In genomic region chr17:15408803-15409202, GRCh38 we compare ENCODE assay signal across 16 cellular contexts. TPM values are rescaled to one million over a fixed set of nuclear protein-coding genes. Genes with fewer than 3 reads are reported as not detected.
DNase-seq lines count a peak whose midpoint lies in the region; ATAC-seq and TF ChIP-seq lines count a peak whose summit lies in the region.
"Had no signal": no experiment of that assay in that cellular context is flagged by ENCODE, and none has a peak within 500 bp of the region (broad histone marks: within the 10 kb centered on the region; RNA-seq: fewer than 3 reads in every experiment).

No MANE protein-coding gene starts in this region.

- ATAC-seq in thoracic aorta (ENCODE audit: insufficient number of reproducible peaks, low FRiP score, low read depth) (no peak), T-helper 17 cell (no peak)

- no peaks in the 10 kb centered on the region for H3K36me3 ChIP-seq in mesenchymal stem cell (ENCODE audit: control insufficient read depth in 1 of 2, insufficient read depth in 2 of 2, low read depth in 1 of 2, low read length in 2 of 2)
- H3K36me3 ChIP-seq in thoracic aorta, result no peaks in the 10 kb centered on the region

- H4K91ac ChIP-seq in mesenchymal stem cell (ENCODE audit: low read length), result peak overlapping the region; percentile 11

- POLR2A ChIA-PET in MCF 10A (lab: Yijun Ruan, JAX), result interaction anchor here (0.7 kb wide), 1 partner anchor 253 kb away, joined by 3 read pairs; no protein-coding TSS in a partner anchor

- peak overlapping the region in 1 of 2 experiments; percentile 59 for H2BK12ac ChIP-seq in mesenchymal stem cell (ENCODE audit: low read length in 2 of 2)

- H3K4me1 ChIP-seq in mesenchymal stem cell (ENCODE audit: control insufficient read depth, insufficient read depth, low read depth, low read length), result peaks cover 11% of the 10 kb centered on the region
- peaks cover 16 to 39% of the 10 kb centered on the region in 2 donors for H3K4me1 ChIP-seq in thoracic aorta (ENCODE audit: control insufficient read depth in 1 of 2, low read depth in 2 of 2)

- TF ChIP-seq CTCF in LNCaP clone FGC (IDR thresholded peaks at IDR 0.05; ENCODE audit: control insufficient read depth, extremely low read depth, insufficient read depth) (peak; percentile 42), MCF 10A (IDR thresholded peaks at IDR 0.05; ENCODE audit: unreplicated experiment) (no peak), thoracic aorta (IDR thresholded peaks at IDR 0.05) (no peak)

- peak overlapping the region; percentile 73 for H2BK15ac ChIP-seq in mesenchymal stem cell (ENCODE audit: low read depth, poor library complexity, severe bottlenecking)

- BruUV-seq in MCF 10A (replicated peaks; lab: Mats Ljungman, UMichigan), result no TSS peak

- CTCF ChIA-PET in MCF 10A (lab: Yijun Ruan, JAX), result interaction anchor here (0.6 to 1.8 kb wide), 5 partner anchors 9 to 151 kb away, joined by 3 to 7 read pairs (median 4); no protein-coding TSS in a partner anchor

- H3K27ac ChIP-seq in mesenchymal stem cell (ENCODE audit: low read length, poor library complexity, severe bottlenecking), result no peak overlapping the region
- peak overlapping the region; percentile 54 to 71 for H3K27ac ChIP-seq in thoracic aorta

- WGBS in mesenchymal stem cell, result 98% methylated on average over 3 of the region's 3 CpGs

- peak overlapping the region; percentile 85 for H2AK5ac ChIP-seq in mesenchymal stem cell (ENCODE audit: low read length, severe bottlenecking)

- intact Hi-C loops in MCF 10A (cut with micrococcal nuclease), result loop anchor here (1.0 kb wide), 1 partner anchor 149 kb away; no protein-coding TSS in a partner anchor

- H3K18ac ChIP-seq in mesenchymal stem cell (ENCODE audit: low read depth in 1 of 2, low read length in 2 of 2), result peak overlapping the region in 1 of 2 experiments; percentile 46

- H3K9me3 ChIP-seq in mesenchymal stem cell (ENCODE audit: control insufficient read depth, low read length), result no peaks in the 10 kb centered on the region
- no peaks in the 10 kb centered on the region for H3K9me3 ChIP-seq in thoracic aorta
- H3K9me3 ChIP-seq in T-helper 17 cell (ENCODE audit: control insufficient read depth, low read length, poor library complexity, severe bottlenecking), result no peaks in the 10 kb centered on the region

- H3K27ac Mint-ChIP-seq in MCF 10A (ENCODE audit: low read depth, unreplicated experiment) (no peak overlapping the region), T-helper 17 cell (no peak overlapping the region)
- H3K27ac Mint-ChIP-seq: CD14-positive monocyte, progenitor cell of endocrine pancreas had no signal

- no peaks in the 10 kb centered on the region for H3K27me3 ChIP-seq in mesenchymal stem cell (ENCODE audit: control insufficient read depth in 1 of 2, insufficient read depth in 1 of 2, low read length in 2 of 2)
- H3K27me3 ChIP-seq in thoracic aorta (replicated peaks; ENCODE audit: insufficient read depth), result no peaks in the 10 kb centered on the region

- H3K23ac ChIP-seq in mesenchymal stem cell (ENCODE audit: low read length in 2 of 2), result no peak overlapping the region

- H2BK5ac ChIP-seq in mesenchymal stem cell (ENCODE audit: low read depth, low read length, poor library complexity, severe bottlenecking), result no peak overlapping the region

- H3K4me3 Mint-ChIP-seq in MCF 10A (ENCODE audit: unreplicated experiment) (no peak overlapping the region), T-helper 17 cell (no peak overlapping the region)
- H3K4me3 Mint-ChIP-seq: CD14-positive monocyte had no signal

- peaks cover 19% of the 10 kb centered on the region for H3K4me1 Mint-ChIP-seq in MCF 10A (ENCODE audit: insufficient read depth, unreplicated experiment)
- peaks cover 4% of the 10 kb centered on the region for H3K4me1 Mint-ChIP-seq in T-helper 17 cell

- no peaks in the 10 kb centered on the region for H3K9me3 Mint-ChIP-seq in MCF 10A (ENCODE audit: unreplicated experiment)

- H3K14ac ChIP-seq in mesenchymal stem cell (ENCODE audit: low read length in 2 of 2), result no peak overlapping the region

- H4K8ac ChIP-seq in mesenchymal stem cell (ENCODE audit: low read length), result peak overlapping the region; percentile 12

- peak overlapping the region; percentile 88 for H3K9ac ChIP-seq in mesenchymal stem cell (ENCODE audit: low read length)

- H3K36me3 Mint-ChIP-seq in MCF 10A (ENCODE audit: insufficient read depth, unreplicated experiment) (no peaks in the 10 kb centered on the region), T-helper 17 cell (ENCODE audit: low read depth) (no peaks in the 10 kb centered on the region)
- H3K36me3 Mint-ChIP-seq: CD14-positive monocyte had no signal

- peak overlapping the region; percentile 54 for H2BK120ac ChIP-seq in mesenchymal stem cell (ENCODE audit: low read depth, low read length)

- H3K79me1 ChIP-seq in mesenchymal stem cell (replicated peaks; ENCODE audit: low read length, poor library complexity, severe bottlenecking), result no peaks in the 10 kb centered on the region

- H3K27me3 Mint-ChIP-seq in MCF 10A (ENCODE audit: insufficient read depth, unreplicated experiment) (no peaks in the 10 kb centered on the region), T-helper 17 cell (peaks cover 8% of the 10 kb centered on the region)

- H3K4me2 ChIP-seq in mesenchymal stem cell (ENCODE audit: low read length, poor library complexity, severe bottlenecking), result no peak overlapping the region

- H3K4me3 ChIP-seq in LNCaP clone FGC (ENCODE audit: low read depth, low read length), result no peak overlapping the region
- peak overlapping the region in 1 of 2 experiments; percentile 71 for H3K4me3 ChIP-seq in mesenchymal stem cell (ENCODE audit: insufficient read depth in 1 of 2, low read depth in 1 of 2, low read length in 2 of 2)
- no peak overlapping the region for H3K4me3 ChIP-seq in thoracic aorta

- H2AFZ ChIP-seq in mesenchymal stem cell (ENCODE audit: low read depth, low read length), result no peak overlapping the region

- H3K4ac ChIP-seq in mesenchymal stem cell (ENCODE audit: low read depth in 1 of 2, low read length in 2 of 2), result no peak overlapping the region

- no peak for DNase-seq in LNCaP clone FGC (ENCODE audit: low read depth)
- peak; percentile 31 for DNase-seq in MCF 10A (ENCODE audit: unreplicated experiment)
- DNase-seq in mesenchymal stem cell, result no peak
- no peak for DNase-seq in thoracic aorta (ENCODE audit: low spot score)
- no peak for DNase-seq in NOMO-1 (lab: John Stamatoyannopoulos, UW; ENCODE audit: unreplicated experiment in 2 of 2)
- no peak for DNase-seq in T-helper 17 cell
- DNase-seq in amygdala (lab: John Stamatoyannopoulos, UW), result no peak
- DNase-seq: DND-41; NCI-H1092; NCI-H2171; SIG-M5; stimulated activated CD4-positive, alpha-beta T cell treated with anti-CD3 and anti-CD28 coated beads, Interleukin-2, amount 100 ng/mL, for 48 hours; T-helper 9 cell had no signal

RNA-seq across cellular contexts. Expression of gene CDRT4, which starts 58.6 kb away (rescaled TPM):
- total RNA-seq in MCF 10A (2022) (11.3 and 19.6 TPM in 2 replicates), thoracic aorta (10 to 100 TPM; 13.5 to 22.2 TPM), T-helper 17 cell (1 to 10 TPM; 5.0 to 8.3 TPM)
- polyA plus RNA-seq in mesenchymal stem cell (2013, experiment 1 of 2), result 3.5 TPM
- 3.4 TPM for polyA plus RNA-seq in mesenchymal stem cell (2013, experiment 2 of 2)
- total RNA-seq: H4 had no signal
